ENCODE assay signal across 19 cellular contexts in the genomic region with DNA sequence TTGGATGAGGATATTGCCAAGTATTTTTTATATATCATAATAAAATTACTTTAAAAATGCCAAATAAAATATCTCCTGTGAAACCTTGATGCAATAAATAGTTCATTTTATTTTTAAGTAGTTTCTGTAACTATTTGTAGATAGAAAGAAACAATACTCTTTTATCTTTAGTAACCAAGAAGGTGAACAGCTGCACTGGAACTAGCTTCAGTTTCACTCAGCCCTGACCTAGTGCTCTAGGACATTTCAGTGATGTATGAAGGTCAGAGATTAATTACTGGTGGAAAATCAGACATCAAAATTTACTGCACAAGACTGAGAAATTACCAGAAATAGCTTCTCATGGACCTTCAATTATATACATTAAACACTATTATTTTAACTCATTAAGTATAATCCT.
DNase-seq lines count a peak whose midpoint lies in the region; ATAC-seq and TF ChIP-seq lines count a peak whose summit lies in the region.
"Had no signal": no experiment of that assay in that cellular context is flagged by ENCODE, and none has a peak within 500 bp of the region (broad histone marks: within the 10 kb centered on the region; RNA-seq: fewer than 3 reads in every experiment).

No MANE protein-coding gene starts in this region.

- H3K27me3 ChIP-seq in KMS-11 (ENCODE audit: insufficient read depth, low read depth): no peaks in the 10 kb centered on the region
- H3K27me3 ChIP-seq: MG63, tibial artery had no signal

- H4K20me1 ChIP-seq in KMS-11 (ENCODE audit: insufficient read depth): no peaks in the 10 kb centered on the region

- no peaks in the 10 kb centered on the region for H3K79me2 ChIP-seq in KMS-11 (ENCODE audit: insufficient read depth, low read depth)

- H3K4me1 ChIP-seq in KMS-11 (ENCODE audit: low read depth, poor library complexity, severe bottlenecking): peaks cover 31% of the 10 kb centered on the region
- H3K4me1 ChIP-seq: HAP-1, tibial artery had no signal

- H3K27ac ChIP-seq in KMS-11: no peak overlapping the region; the same call in 1 of the 2 replicates
- H3K27ac ChIP-seq: tibial artery had no signal

- H3K4me2 ChIP-seq in KMS-11: peak overlapping the region; percentile 45; the same call in 1 of the 2 replicates

- H3K36me3 ChIP-seq in KMS-11 (ENCODE audit: insufficient read depth): no peaks in the 10 kb centered on the region
- H3K36me3 ChIP-seq: HAP-1, MG63, tibial artery had no signal

- ATAC-seq in GM18870 (IDR thresholded peaks at IDR 0.05; ENCODE audit: unreplicated experiment): peak; percentile 84
- ATAC-seq in GM21515 (IDR thresholded peaks at IDR 0.05; ENCODE audit: unreplicated experiment): peak; percentile 63
- ATAC-seq in HG02885 (IDR thresholded peaks at IDR 0.05; ENCODE audit: poor library complexity, unreplicated experiment): peak; percentile 73
- ATAC-seq: Right ventricle myocardium inferior had no signal

- no peak overlapping the region for H3K9ac ChIP-seq in KMS-11

- no peak overlapping the region for H3K4me3 ChIP-seq in KMS-11 (IDR thresholded peaks at IDR 0.05; ENCODE audit: insufficient read depth, low read depth, low read length)
- H3K4me3 ChIP-seq: HAP-1, MG63, tibial artery had no signal

- no peak overlapping the region for H2AFZ ChIP-seq in KMS-11 (ENCODE audit: low read depth)

- DNase-seq in NCI-H2081 treated with DMSO at 0.1 percent for 48 hours (lab: John Stamatoyannopoulos, UW): no peak
- DNase-seq in NCI-H2171 treated with DMSO at 0.1 percent for 48 hours (lab: John Stamatoyannopoulos, UW): no peak
- DNase-seq in mesenteric fat pad (ENCODE audit: low spot score): no peak
- DNase-seq in OCI-M2 (lab: John Stamatoyannopoulos, UW; ENCODE audit: unreplicated experiment): no peak
- DNase-seq: activated naive CD4-positive, alpha-beta T cell treated with anti-CD3 and anti-CD28 coated beads for 36 hours; activated T-cell treated with anti-CD3 and anti-CD28 coated beads for 4 hours; hippocampal formation; kidney glomerular epithelial cell; MG63; NCI-H2029; NCI-H524; stimulated activated naive CD4-positive, alpha-beta T cell; tibial artery had no signal

- TF ChIP-seq CTCF in KMS-11 (conservative IDR thresholded peaks at IDR 0.05; ENCODE audit: low read depth, low read length): no peak
